In the genomic region with DNA sequence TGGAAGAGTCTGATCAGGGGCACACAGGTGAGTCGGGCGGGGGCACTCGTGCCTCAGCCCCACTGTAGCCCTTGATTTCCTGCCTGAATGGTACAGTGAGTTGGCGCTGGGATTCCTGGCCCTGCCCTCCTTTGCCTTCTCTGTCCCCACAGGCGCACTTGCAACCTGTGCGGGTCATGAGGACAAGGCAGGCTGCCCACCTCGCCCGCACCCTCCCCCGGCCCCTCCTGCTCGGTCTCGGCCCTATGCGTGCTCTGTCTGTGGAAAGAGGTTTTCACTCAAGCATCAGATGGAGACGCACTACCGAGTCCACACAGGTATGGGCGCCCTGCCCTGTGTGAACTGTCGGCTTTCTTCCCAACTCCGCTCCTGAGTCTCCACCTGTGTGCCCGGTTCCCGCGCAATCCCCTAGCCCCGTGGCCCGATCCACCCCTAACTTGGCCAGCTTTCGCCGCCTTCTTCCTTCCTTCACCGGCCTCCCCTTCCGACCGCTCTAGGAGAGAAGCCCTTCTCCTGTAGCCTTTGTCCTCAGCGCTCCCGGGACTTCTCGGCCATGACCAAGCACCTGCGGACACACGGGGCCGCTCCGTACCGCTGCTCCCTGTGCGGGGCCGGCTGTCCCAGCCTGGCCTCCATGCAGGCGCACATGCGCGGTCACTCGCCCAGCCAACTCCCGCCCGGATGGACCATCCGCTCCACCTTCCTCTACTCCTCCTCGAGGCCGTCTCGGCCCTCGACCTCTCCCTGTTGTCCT, we compare ENCODE assay signal across 1 cellular context.
A peak's percentile ranks its signal among the peaks of the same experiment; 100 is the strongest.
TF ChIP-seq lines count a peak whose summit lies in the region.

No MANE protein-coding gene starts in this region.

TF ChIP-seq in K562, 482 proteins besides CTCF, POLR2A, EP300 and RAD21 (continued from another document):
- TF ChIP-seq, protein P1, sequence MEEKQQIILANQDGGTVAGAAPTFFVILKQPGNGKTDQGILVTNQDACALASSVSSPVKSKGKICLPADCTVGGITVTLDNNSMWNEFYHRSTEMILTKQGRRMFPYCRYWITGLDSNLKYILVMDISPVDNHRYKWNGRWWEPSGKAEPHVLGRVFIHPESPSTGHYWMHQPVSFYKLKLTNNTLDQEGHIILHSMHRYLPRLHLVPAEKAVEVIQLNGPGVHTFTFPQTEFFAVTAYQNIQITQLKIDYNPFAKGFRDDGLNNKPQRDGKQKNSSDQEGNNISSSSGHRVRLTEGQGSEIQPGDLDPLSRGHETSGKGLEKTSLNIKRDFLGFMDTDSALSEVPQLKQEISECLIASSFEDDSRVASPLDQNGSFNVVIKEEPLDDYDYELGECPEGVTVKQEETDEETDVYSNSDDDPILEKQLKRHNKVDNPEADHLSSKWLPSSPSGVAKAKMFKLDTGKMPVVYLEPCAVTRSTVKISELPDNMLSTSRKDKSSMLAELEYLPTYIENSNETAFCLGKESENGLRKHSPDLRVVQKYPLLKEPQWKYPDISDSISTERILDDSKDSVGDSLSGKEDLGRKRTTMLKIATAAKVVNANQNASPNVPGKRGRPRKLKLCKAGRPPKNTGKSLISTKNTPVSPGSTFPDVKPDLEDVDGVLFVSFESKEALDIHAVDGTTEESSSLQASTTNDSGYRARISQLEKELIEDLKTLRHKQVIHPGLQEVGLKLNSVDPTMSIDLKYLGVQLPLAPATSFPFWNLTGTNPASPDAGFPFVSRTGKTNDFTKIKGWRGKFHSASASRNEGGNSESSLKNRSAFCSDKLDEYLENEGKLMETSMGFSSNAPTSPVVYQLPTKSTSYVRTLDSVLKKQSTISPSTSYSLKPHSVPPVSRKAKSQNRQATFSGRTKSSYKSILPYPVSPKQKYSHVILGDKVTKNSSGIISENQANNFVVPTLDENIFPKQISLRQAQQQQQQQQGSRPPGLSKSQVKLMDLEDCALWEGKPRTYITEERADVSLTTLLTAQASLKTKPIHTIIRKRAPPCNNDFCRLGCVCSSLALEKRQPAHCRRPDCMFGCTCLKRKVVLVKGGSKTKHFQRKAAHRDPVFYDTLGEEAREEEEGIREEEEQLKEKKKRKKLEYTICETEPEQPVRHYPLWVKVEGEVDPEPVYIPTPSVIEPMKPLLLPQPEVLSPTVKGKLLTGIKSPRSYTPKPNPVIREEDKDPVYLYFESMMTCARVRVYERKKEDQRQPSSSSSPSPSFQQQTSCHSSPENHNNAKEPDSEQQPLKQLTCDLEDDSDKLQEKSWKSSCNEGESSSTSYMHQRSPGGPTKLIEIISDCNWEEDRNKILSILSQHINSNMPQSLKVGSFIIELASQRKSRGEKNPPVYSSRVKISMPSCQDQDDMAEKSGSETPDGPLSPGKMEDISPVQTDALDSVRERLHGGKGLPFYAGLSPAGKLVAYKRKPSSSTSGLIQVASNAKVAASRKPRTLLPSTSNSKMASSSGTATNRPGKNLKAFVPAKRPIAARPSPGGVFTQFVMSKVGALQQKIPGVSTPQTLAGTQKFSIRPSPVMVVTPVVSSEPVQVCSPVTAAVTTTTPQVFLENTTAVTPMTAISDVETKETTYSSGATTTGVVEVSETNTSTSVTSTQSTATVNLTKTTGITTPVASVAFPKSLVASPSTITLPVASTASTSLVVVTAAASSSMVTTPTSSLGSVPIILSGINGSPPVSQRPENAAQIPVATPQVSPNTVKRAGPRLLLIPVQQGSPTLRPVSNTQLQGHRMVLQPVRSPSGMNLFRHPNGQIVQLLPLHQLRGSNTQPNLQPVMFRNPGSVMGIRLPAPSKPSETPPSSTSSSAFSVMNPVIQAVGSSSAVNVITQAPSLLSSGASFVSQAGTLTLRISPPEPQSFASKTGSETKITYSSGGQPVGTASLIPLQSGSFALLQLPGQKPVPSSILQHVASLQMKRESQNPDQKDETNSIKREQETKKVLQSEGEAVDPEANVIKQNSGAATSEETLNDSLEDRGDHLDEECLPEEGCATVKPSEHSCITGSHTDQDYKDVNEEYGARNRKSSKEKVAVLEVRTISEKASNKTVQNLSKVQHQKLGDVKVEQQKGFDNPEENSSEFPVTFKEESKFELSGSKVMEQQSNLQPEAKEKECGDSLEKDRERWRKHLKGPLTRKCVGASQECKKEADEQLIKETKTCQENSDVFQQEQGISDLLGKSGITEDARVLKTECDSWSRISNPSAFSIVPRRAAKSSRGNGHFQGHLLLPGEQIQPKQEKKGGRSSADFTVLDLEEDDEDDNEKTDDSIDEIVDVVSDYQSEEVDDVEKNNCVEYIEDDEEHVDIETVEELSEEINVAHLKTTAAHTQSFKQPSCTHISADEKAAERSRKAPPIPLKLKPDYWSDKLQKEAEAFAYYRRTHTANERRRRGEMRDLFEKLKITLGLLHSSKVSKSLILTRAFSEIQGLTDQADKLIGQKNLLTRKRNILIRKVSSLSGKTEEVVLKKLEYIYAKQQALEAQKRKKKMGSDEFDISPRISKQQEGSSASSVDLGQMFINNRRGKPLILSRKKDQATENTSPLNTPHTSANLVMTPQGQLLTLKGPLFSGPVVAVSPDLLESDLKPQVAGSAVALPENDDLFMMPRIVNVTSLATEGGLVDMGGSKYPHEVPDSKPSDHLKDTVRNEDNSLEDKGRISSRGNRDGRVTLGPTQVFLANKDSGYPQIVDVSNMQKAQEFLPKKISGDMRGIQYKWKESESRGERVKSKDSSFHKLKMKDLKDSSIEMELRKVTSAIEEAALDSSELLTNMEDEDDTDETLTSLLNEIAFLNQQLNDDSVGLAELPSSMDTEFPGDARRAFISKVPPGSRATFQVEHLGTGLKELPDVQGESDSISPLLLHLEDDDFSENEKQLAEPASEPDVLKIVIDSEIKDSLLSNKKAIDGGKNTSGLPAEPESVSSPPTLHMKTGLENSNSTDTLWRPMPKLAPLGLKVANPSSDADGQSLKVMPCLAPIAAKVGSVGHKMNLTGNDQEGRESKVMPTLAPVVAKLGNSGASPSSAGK (IDR thresholded peaks at IDR 0.05), result peak; percentile 89
- TF ChIP-seq, protein P2, sequence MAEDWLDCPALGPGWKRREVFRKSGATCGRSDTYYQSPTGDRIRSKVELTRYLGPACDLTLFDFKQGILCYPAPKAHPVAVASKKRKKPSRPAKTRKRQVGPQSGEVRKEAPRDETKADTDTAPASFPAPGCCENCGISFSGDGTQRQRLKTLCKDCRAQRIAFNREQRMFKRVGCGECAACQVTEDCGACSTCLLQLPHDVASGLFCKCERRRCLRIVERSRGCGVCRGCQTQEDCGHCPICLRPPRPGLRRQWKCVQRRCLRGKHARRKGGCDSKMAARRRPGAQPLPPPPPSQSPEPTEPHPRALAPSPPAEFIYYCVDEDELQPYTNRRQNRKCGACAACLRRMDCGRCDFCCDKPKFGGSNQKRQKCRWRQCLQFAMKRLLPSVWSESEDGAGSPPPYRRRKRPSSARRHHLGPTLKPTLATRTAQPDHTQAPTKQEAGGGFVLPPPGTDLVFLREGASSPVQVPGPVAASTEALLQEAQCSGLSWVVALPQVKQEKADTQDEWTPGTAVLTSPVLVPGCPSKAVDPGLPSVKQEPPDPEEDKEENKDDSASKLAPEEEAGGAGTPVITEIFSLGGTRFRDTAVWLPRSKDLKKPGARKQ (CRISPR knock-in tag; IDR thresholded peaks at IDR 0.05), result peak; percentile 89
- TF ChIP-seq ZBTB7A (IDR thresholded peaks at IDR 0.05; ENCODE audit: borderline replicate concordance, control insufficient read depth, low read depth, low read length) (no peak), MCM3 (IDR thresholded peaks at IDR 0.05) (no peak), BRF1 (IDR thresholded peaks at IDR 0.05; ENCODE audit: borderline replicate concordance, extremely low read depth, insufficient read length) (no peak), TBP (optimal IDR thresholded peaks at IDR 0.05; ENCODE audit: low read depth, low read length) (no peak), HNRNPLL (IDR thresholded peaks at IDR 0.05; ENCODE audit: low read depth, low read length, poor library complexity, severe bottlenecking) (peak; percentile 21)
